Comparison of ENCODE assay signal across 11 cellular contexts in genomic region chr5:177365845-177366527, GRCh38. TPM values are rescaled to one million over a fixed set of nuclear protein-coding genes. Genes with fewer than 3 reads are reported as not detected.
DNase-seq lines count a peak whose midpoint lies in the region; ATAC-seq and TF ChIP-seq lines count a peak whose summit lies in the region.
"Had no signal": no experiment of that assay in that cellular context is flagged by ENCODE, and none has a peak within 500 bp of the region (broad histone marks: within the 10 kb centered on the region; RNA-seq: fewer than 3 reads in every experiment).

No MANE protein-coding gene starts in this region.

- peaks cover 22% of the 10 kb centered on the region for H3K4me1 ChIP-seq in testis

- CTCF ChIA-PET in activated CD4-positive, alpha-beta memory T cell treated with anti-CD3 and anti-CD28 coated beads for 36 hours (lab: Charles Lee), result interaction anchor here (0.7 to 2.5 kb wide), 5 partner anchors 23 to 430 kb away, joined by 3 to 30 read pairs (median 6); no protein-coding TSS in a partner anchor
- CTCF ChIA-PET in activated CD4-positive, alpha-beta memory T cell treated with anti-CD3 and anti-CD28 coated beads, Interleukin-2, amount 10 ng/mL, durations not matched to agents 7 days and 5 days (lab: Charles Lee), result interaction anchor here (1.5 to 1.7 kb wide), 2 partner anchors 25 to 56 kb away, joined by 3 to 7 read pairs; no protein-coding TSS in a partner anchor

- no peaks in the 10 kb centered on the region for H3K36me3 ChIP-seq in testis (ENCODE audit: low read depth, missing control alignments)

- ATAC-seq in central memory CD8-positive, alpha-beta T cell (replicated peaks; ENCODE audit: extremely low read depth, poor library complexity, severe bottlenecking), result no peak
- no peak for ATAC-seq in GM19328 (IDR thresholded peaks at IDR 0.05; ENCODE audit: unreplicated experiment)

- H3K27ac ChIP-seq in testis, result peak overlapping the region; percentile 90 to 91

- H3K4me3 ChIP-seq in testis, result no peak overlapping the region

- H3K36me3 Mint-ChIP-seq in activated CD4-positive, alpha-beta memory T cell treated with anti-CD3 and anti-CD28 coated beads for 36 hours, result peaks cover 20% of the 10 kb centered on the region
- peaks cover 56% of the 10 kb centered on the region for H3K36me3 Mint-ChIP-seq in activated CD4-positive, alpha-beta memory T cell treated with anti-CD3 and anti-CD28 coated beads, Interleukin-2, amount 10 ng/mL, durations not matched to agents 7 days and 5 days (ENCODE audit: low read depth)
- peaks cover 37% of the 10 kb centered on the region for H3K36me3 Mint-ChIP-seq in central memory CD8-positive, alpha-beta T cell (ENCODE audit: insufficient read depth)
- H3K36me3 Mint-ChIP-seq in mesothelial cell of epicardium, result no peaks in the 10 kb centered on the region

- H3K27me3 ChIP-seq in testis, result no peaks in the 10 kb centered on the region

- TF ChIP-seq POLR2A in testis (IDR thresholded peaks at IDR 0.05), result no peak

- no peaks in the 10 kb centered on the region for H3K9me3 ChIP-seq in testis

- peaks cover 74% of the 10 kb centered on the region for H3K4me1 Mint-ChIP-seq in activated CD4-positive, alpha-beta memory T cell treated with anti-CD3 and anti-CD28 coated beads for 36 hours (ENCODE audit: low read depth)
- peaks cover 73% of the 10 kb centered on the region for H3K4me1 Mint-ChIP-seq in activated CD4-positive, alpha-beta memory T cell treated with anti-CD3 and anti-CD28 coated beads, Interleukin-2, amount 10 ng/mL, durations not matched to agents 7 days and 5 days
- peaks cover 49% of the 10 kb centered on the region for H3K4me1 Mint-ChIP-seq in central memory CD8-positive, alpha-beta T cell
- peaks cover 25% of the 10 kb centered on the region for H3K4me1 Mint-ChIP-seq in mesothelial cell of epicardium

- no peaks in the 10 kb centered on the region for H3K9me3 Mint-ChIP-seq in activated CD4-positive, alpha-beta memory T cell treated with anti-CD3 and anti-CD28 coated beads for 36 hours
- no peaks in the 10 kb centered on the region for H3K9me3 Mint-ChIP-seq in activated CD4-positive, alpha-beta memory T cell treated with anti-CD3 and anti-CD28 coated beads, Interleukin-2, amount 10 ng/mL, durations not matched to agents 7 days and 5 days
- H3K9me3 Mint-ChIP-seq in central memory CD8-positive, alpha-beta T cell, result no peaks in the 10 kb centered on the region
- no peaks in the 10 kb centered on the region for H3K9me3 Mint-ChIP-seq in mesothelial cell of epicardium

- no peaks in the 10 kb centered on the region for H3K27me3 Mint-ChIP-seq in activated CD4-positive, alpha-beta memory T cell treated with anti-CD3 and anti-CD28 coated beads for 36 hours
- H3K27me3 Mint-ChIP-seq in activated CD4-positive, alpha-beta memory T cell treated with anti-CD3 and anti-CD28 coated beads, Interleukin-2, amount 10 ng/mL, durations not matched to agents 7 days and 5 days, result no peaks in the 10 kb centered on the region
- H3K27me3 Mint-ChIP-seq in central memory CD8-positive, alpha-beta T cell, result no peaks in the 10 kb centered on the region
- H3K27me3 Mint-ChIP-seq in mesothelial cell of epicardium (ENCODE audit: low read depth), result no peaks in the 10 kb centered on the region

- POLR2A ChIA-PET in activated CD4-positive, alpha-beta memory T cell treated with anti-CD3 and anti-CD28 coated beads for 36 hours (lab: Charles Lee), result interaction anchor here (2.0 kb wide), 1 partner anchor 75 kb away, joined by 4 read pairs; no protein-coding TSS in a partner anchor
- POLR2A ChIA-PET in activated CD4-positive, alpha-beta memory T cell treated with anti-CD3 and anti-CD28 coated beads, Interleukin-2, amount 10 ng/mL, durations not matched to agents 7 days and 5 days (lab: Charles Lee), result interaction anchor here (0.9 to 3.9 kb wide), 4 partner anchors 8 to 56 kb away, joined by 3 to 14 read pairs (median 4); partner anchors contain the start of genes LMAN2 and RGS14

- TF ChIP-seq CTCF in mesothelial cell of epicardium (IDR thresholded peaks at IDR 0.05; ENCODE audit: unreplicated experiment) (no peak), testis (IDR thresholded peaks at IDR 0.05) (no peak)

- no peak overlapping the region for H3K4me3 Mint-ChIP-seq in activated CD4-positive, alpha-beta memory T cell treated with anti-CD3 and anti-CD28 coated beads for 36 hours
- H3K4me3 Mint-ChIP-seq in activated CD4-positive, alpha-beta memory T cell treated with anti-CD3 and anti-CD28 coated beads, Interleukin-2, amount 10 ng/mL, durations not matched to agents 7 days and 5 days, result no peak overlapping the region
- H3K4me3 Mint-ChIP-seq in central memory CD8-positive, alpha-beta T cell, result no peak overlapping the region
- H3K4me3 Mint-ChIP-seq in mesothelial cell of epicardium, result peak overlapping the region; percentile 88

- intact Hi-C loops in activated CD4-positive, alpha-beta memory T cell treated with anti-CD3 and anti-CD28 coated beads for 36 hours (cut with micrococcal nuclease), result loop anchor here (2.0 kb wide), 1 partner anchor 63 kb away; no protein-coding TSS in a partner anchor
- intact Hi-C loops in testis (cut with DNase I; ENCODE audit: low total_unique reads), result no loop called here

- 70 to 76% methylated on average over 9 to 14 of the region's 14 CpGs for WGBS in testis, 2 donors

- peak overlapping the region; percentile 28 for H3K27ac Mint-ChIP-seq in activated CD4-positive, alpha-beta memory T cell treated with anti-CD3 and anti-CD28 coated beads for 36 hours
- H3K27ac Mint-ChIP-seq in activated CD4-positive, alpha-beta memory T cell treated with anti-CD3 and anti-CD28 coated beads, Interleukin-2, amount 10 ng/mL, durations not matched to agents 7 days and 5 days, result no peak overlapping the region
- H3K27ac Mint-ChIP-seq in central memory CD8-positive, alpha-beta T cell (ENCODE audit: low read depth), result peak overlapping the region; percentile 69
- H3K27ac Mint-ChIP-seq in mesothelial cell of epicardium, result peak overlapping the region; percentile 98

- no peak for DNase-seq in activated CD4-positive, alpha-beta memory T cell treated with anti-CD3 and anti-CD28 coated beads for 36 hours
- no peak for DNase-seq in activated CD4-positive, alpha-beta memory T cell treated with anti-CD3 and anti-CD28 coated beads, Interleukin-2, amount 10 ng/mL, durations not matched to agents 7 days and 5 days
- DNase-seq in central memory CD8-positive, alpha-beta T cell (ENCODE audit: low spot score in 2 of 2), result no peak
- DNase-seq in mesothelial cell of epicardium (ENCODE audit: low spot score in 2 of 2, unreplicated experiment in 2 of 2), result no peak
- DNase-seq in testis, result no peak
- DNase-seq in glomerular visceral epithelial cell (ENCODE audit: extremely low spot score), result no peak
- no peak for DNase-seq in germinal center (ENCODE audit: low spot score)
- DNase-seq: MM.1S had no signal

RNA-seq across cellular contexts. Expression of gene RGS14, which starts 8.3 kb away (rescaled TPM):
- total RNA-seq in activated CD4-positive, alpha-beta memory T cell treated with anti-CD3 and anti-CD28 coated beads for 36 hours, result 10 to 100 TPM; 43.9 to 47.2 TPM
- total RNA-seq in activated CD4-positive, alpha-beta memory T cell treated with anti-CD3 and anti-CD28 coated beads, Interleukin-2, amount 10 ng/mL, durations not matched to agents 7 days and 5 days, result 100 to 1,000 TPM; 103 to 107 TPM
- 13.5 to 16.1 TPM (median 14.1 TPM) in 3 replicates for total RNA-seq in mesothelial cell of epicardium
- 10 to 100 TPM; 39.2 to 40.5 TPM for total RNA-seq in testis
- polyA plus RNA-seq in testis (ENCODE audit: insufficient read depth, low read depth, low replicate concordance), result 25.3 TPM

RNA-seq across cellular contexts. Expression of gene LMAN2, which starts 14.5 kb away (rescaled TPM):
- 100 to 1,000 TPM in 1 of 2 experiments, 10 to 100 TPM in 1; 98.3 to 104 TPM for total RNA-seq in activated CD4-positive, alpha-beta memory T cell treated with anti-CD3 and anti-CD28 coated beads for 36 hours
- total RNA-seq in activated CD4-positive, alpha-beta memory T cell treated with anti-CD3 and anti-CD28 coated beads, Interleukin-2, amount 10 ng/mL, durations not matched to agents 7 days and 5 days, result 100 to 1,000 TPM; 145 to 149 TPM
- total RNA-seq in mesothelial cell of epicardium (85.4 to 87.2 TPM (median 87.0 TPM) in 3 replicates), testis (100 to 1,000 TPM; 355 TPM)
- 254 TPM for polyA plus RNA-seq in testis (ENCODE audit: insufficient read depth, low read depth, low replicate concordance)

RNA-seq across cellular contexts. Expression of gene SLC34A1, which starts 18.2 kb away (rescaled TPM):
- under 1 TPM in 1 of 2 experiments, not detected in 1; 0.15 TPM for total RNA-seq in activated CD4-positive, alpha-beta memory T cell treated with anti-CD3 and anti-CD28 coated beads for 36 hours
- total RNA-seq in activated CD4-positive, alpha-beta memory T cell treated with anti-CD3 and anti-CD28 coated beads, Interleukin-2, amount 10 ng/mL, durations not matched to agents 7 days and 5 days, result 1 to 10 TPM; 1.4 to 1.5 TPM
- total RNA-seq in mesothelial cell of epicardium, result not detected in 3 replicates
- under 1 TPM in 1 of 2 donors, not detected in 1; 0.19 TPM for total RNA-seq in testis
- polyA plus RNA-seq in testis (ENCODE audit: insufficient read depth, low read depth, low replicate concordance), result not detected
- total RNA-seq: RPMI7951 had no signal
- polyA plus RNA-seq: neural cell had no signal

RNA-seq across cellular contexts. Expression of gene PFN3, which starts 34.5 kb away (rescaled TPM):
- total RNA-seq in activated CD4-positive, alpha-beta memory T cell treated with anti-CD3 and anti-CD28 coated beads for 36 hours, result not detected
- total RNA-seq in activated CD4-positive, alpha-beta memory T cell treated with anti-CD3 and anti-CD28 coated beads, Interleukin-2, amount 10 ng/mL, durations not matched to agents 7 days and 5 days, result not detected
- total RNA-seq in mesothelial cell of epicardium (not detected in 3 replicates), testis (10 to 100 TPM; 27.5 to 45.7 TPM)
- polyA plus RNA-seq in testis (ENCODE audit: insufficient read depth, low read depth, low replicate concordance), result 7.4 TPM
- total RNA-seq: RPMI7951 had no signal
- polyA plus RNA-seq: neural cell had no signal

RNA-seq across cellular contexts. Expression of gene F12, which starts 43.4 kb away (rescaled TPM):
- total RNA-seq in activated CD4-positive, alpha-beta memory T cell treated with anti-CD3 and anti-CD28 coated beads for 36 hours, result 1 to 10 TPM; 5.1 to 5.9 TPM
- 1 to 10 TPM; 1.5 to 1.6 TPM for total RNA-seq in activated CD4-positive, alpha-beta memory T cell treated with anti-CD3 and anti-CD28 coated beads, Interleukin-2, amount 10 ng/mL, durations not matched to agents 7 days and 5 days
- total RNA-seq in mesothelial cell of epicardium, result 2.1 to 2.7 TPM (median 2.3 TPM) in 3 replicates
- 1 to 10 TPM; 5.3 to 5.8 TPM for total RNA-seq in testis
- polyA plus RNA-seq in testis (ENCODE audit: insufficient read depth, low read depth, low replicate concordance), result 4.9 TPM
